ENCODE assay signal across 13 cellular contexts in genomic region chr17:63626551-63627228, GRCh38. TPM values are rescaled to one million over a fixed set of nuclear protein-coding genes. Genes with fewer than 3 reads are reported as not detected.
DNase-seq lines count a peak whose midpoint lies in the region; ATAC-seq and TF ChIP-seq lines count a peak whose summit lies in the region.
"Had no signal": no experiment of that assay in that cellular context is flagged by ENCODE, and none has a peak within 500 bp of the region (broad histone marks: within the 10 kb centered on the region; RNA-seq: fewer than 3 reads in every experiment).

No MANE protein-coding gene starts in this region.

- no peaks in the 10 kb centered on the region for H3K27me3 Mint-ChIP-seq in dendritic cell treated with granulocyte-macrophage colony-stimulating factor and Interleukin-4, amounts not matched to agents 40 ng/mL and 50 ng/mL, for 4 days
- H3K27me3 Mint-ChIP-seq in naive thymus-derived CD4-positive, alpha-beta T cell = no peaks in the 10 kb centered on the region
- no peaks in the 10 kb centered on the region for H3K27me3 Mint-ChIP-seq in natural killer cell (ENCODE audit: low read depth in 2 of 2)
- H3K27me3 Mint-ChIP-seq: stimulated activated naive CD8-positive, alpha-beta T cell treated with anti-CD3 and anti-CD28 coated beads, Interleukin-15, amount 100 ng/mL, for 72 hours had no signal

- POLR2A ChIA-PET in naive thymus-derived CD4-positive, alpha-beta T cell (lab: Charles Lee) = interaction anchor here (0.6 to 8.7 kb wide), 5 partner anchors 9 to 146 kb away, joined by 3 to 99 read pairs (median 3); partner anchors contain the start of gene CCDC47

- CTCF ChIA-PET in naive thymus-derived CD4-positive, alpha-beta T cell (lab: Charles Lee) = interaction anchor here (0.5 to 1.3 kb wide), 4 partner anchors 15 to 84 kb away, joined by 3 to 8 read pairs (median 4); no protein-coding TSS in a partner anchor

- peak overlapping the region; percentile 36 for H3K27ac Mint-ChIP-seq in dendritic cell treated with granulocyte-macrophage colony-stimulating factor and Interleukin-4, amounts not matched to agents 40 ng/mL and 50 ng/mL, for 4 days
- H3K27ac Mint-ChIP-seq in naive thymus-derived CD4-positive, alpha-beta T cell = peak overlapping the region in 1 of 9 donors; percentile 29
- H3K27ac Mint-ChIP-seq in natural killer cell = no peak overlapping the region
- H3K27ac Mint-ChIP-seq: stimulated activated naive CD8-positive, alpha-beta T cell treated with anti-CD3 and anti-CD28 coated beads, Interleukin-15, amount 100 ng/mL, for 72 hours had no signal

- H3K9me3 ChIP-seq in BLaER1 = no peaks in the 10 kb centered on the region
- H3K9me3 ChIP-seq in naive thymus-derived CD4-positive, alpha-beta T cell (ENCODE audit: control insufficient read depth in 2 of 3, low read length in 3 of 3) = no peaks in the 10 kb centered on the region
- no peaks in the 10 kb centered on the region for H3K9me3 ChIP-seq in MG63
- H3K9me3 ChIP-seq: ovary had no signal

- H3K36me3 ChIP-seq in BLaER1 (peaks cover 5% of the 10 kb centered on the region; the same call in 1 of the 2 replicates), MG63 (no peaks in the 10 kb centered on the region)
- peaks cover 0 to 7% (median 0%) of the 10 kb centered on the region in 3 experiments for H3K36me3 ChIP-seq in naive thymus-derived CD4-positive, alpha-beta T cell (ENCODE audit: control insufficient read depth in 2 of 3, insufficient read depth in 3 of 3, low read length in 3 of 3)
- H3K36me3 ChIP-seq: ovary had no signal

- no peaks in the 10 kb centered on the region for H3K27me3 ChIP-seq in BLaER1
- no peaks in the 10 kb centered on the region for H3K27me3 ChIP-seq in naive thymus-derived CD4-positive, alpha-beta T cell (ENCODE audit: control insufficient read depth in 2 of 2, insufficient read depth in 2 of 2, low read length in 2 of 2)
- H3K27me3 ChIP-seq in MG63 = no peaks in the 10 kb centered on the region
- H3K27me3 ChIP-seq: ovary had no signal

- no peak for ATAC-seq in naive thymus-derived CD4-positive, alpha-beta T cell
- ATAC-seq in natural killer cell = no peak
- ATAC-seq: left ventricle myocardium superior; stimulated activated naive CD8-positive, alpha-beta T cell treated with anti-CD3 and anti-CD28 coated beads, Interleukin-15, amount 100 ng/mL, for 72 hours had no signal

- peak overlapping the region; percentile 4; the same call in 1 of the 2 replicates for H3K4me2 ChIP-seq in BLaER1

- H4K20me1 ChIP-seq in BLaER1 = peaks cover 92% of the 10 kb centered on the region

- peaks cover 39% of the 10 kb centered on the region for H3K4me1 ChIP-seq in BLaER1
- H3K4me1 ChIP-seq in naive thymus-derived CD4-positive, alpha-beta T cell (ENCODE audit: control insufficient read depth in 2 of 2, insufficient read depth in 2 of 2, low read length in 2 of 2) = peaks cover 17 to 33% of the 10 kb centered on the region in 2 donors

- H3K9me3 Mint-ChIP-seq in dendritic cell treated with granulocyte-macrophage colony-stimulating factor and Interleukin-4, amounts not matched to agents 40 ng/mL and 50 ng/mL, for 4 days = no peaks in the 10 kb centered on the region
- H3K9me3 Mint-ChIP-seq in naive thymus-derived CD4-positive, alpha-beta T cell = no peaks in the 10 kb centered on the region
- no peaks in the 10 kb centered on the region for H3K9me3 Mint-ChIP-seq in natural killer cell
- H3K9me3 Mint-ChIP-seq: stimulated activated naive CD8-positive, alpha-beta T cell treated with anti-CD3 and anti-CD28 coated beads, Interleukin-15, amount 100 ng/mL, for 72 hours had no signal

- TF ChIP-seq CTCF in natural killer cell (IDR thresholded peaks at IDR 0.05) = no peak

- H3K4me1 Mint-ChIP-seq in dendritic cell treated with granulocyte-macrophage colony-stimulating factor and Interleukin-4, amounts not matched to agents 40 ng/mL and 50 ng/mL, for 4 days (ENCODE audit: low read depth) = peaks cover 50% of the 10 kb centered on the region
- peaks cover 35 to 76% (median 57%) of the 10 kb centered on the region in 7 donors for H3K4me1 Mint-ChIP-seq in naive thymus-derived CD4-positive, alpha-beta T cell
- H3K4me1 Mint-ChIP-seq in natural killer cell = peaks cover 45 to 49% of the 10 kb centered on the region in 2 donors

- peak; percentile 9 for DNase-seq in M059J (ENCODE audit: low read depth)
- no peak for DNase-seq in naive thymus-derived CD4-positive, alpha-beta T cell
- no peak for DNase-seq in MG63
- no peak for DNase-seq in NCI-H446 treated with DMSO at 0.1 percent for 48 hours (lab: John Stamatoyannopoulos, UW)
- no peak for DNase-seq in natural killer cell
- no peak for DNase-seq in stimulated activated CD8-positive, alpha-beta memory T cell treated with anti-CD3 and anti-CD28 coated beads, Interleukin-4, amount 100 ng/mL, for 48 hours
- DNase-seq: activated naive CD4-positive, alpha-beta T cell treated with anti-CD3 and anti-CD28 coated beads, Interleukin-2, amount 50 U/mL, for 16 hours; left ventricle myocardium superior; ovary; stimulated activated naive CD8-positive, alpha-beta T cell treated with anti-CD3 and anti-CD28 coated beads, Interleukin-15, amount 100 ng/mL, for 72 hours; T-helper 2 cell had no signal

- no peak overlapping the region for H3K4me3 ChIP-seq in BLaER1
- H3K4me3 ChIP-seq in naive thymus-derived CD4-positive, alpha-beta T cell (ENCODE audit: low read length) = no peak overlapping the region
- H3K4me3 ChIP-seq in MG63 = no peak overlapping the region
- H3K4me3 ChIP-seq: ovary had no signal

- intact Hi-C loops in dendritic cell treated with granulocyte-macrophage colony-stimulating factor and Interleukin-4, amounts not matched to agents 40 ng/mL and 50 ng/mL, for 4 days (cut with micrococcal nuclease) = no loop called here
- intact Hi-C loops in naive thymus-derived CD4-positive, alpha-beta T cell (cut with micrococcal nuclease) = loop anchor here in 1 of 2 donors (10.0 kb wide), 1 partner anchor 518 kb away; no protein-coding TSS in a partner anchor
- intact Hi-C loops in natural killer cell (cut with micrococcal nuclease) = no loop called here

- H3K27ac ChIP-seq in BLaER1 = no peak overlapping the region
- no peak overlapping the region for H3K27ac ChIP-seq in naive thymus-derived CD4-positive, alpha-beta T cell (ENCODE audit: low read depth, low read length)
- H3K27ac ChIP-seq: ovary had no signal

- H3K9ac ChIP-seq in BLaER1 = no peak overlapping the region

- peak overlapping the region; percentile 8 for H3K4me3 Mint-ChIP-seq in dendritic cell treated with granulocyte-macrophage colony-stimulating factor and Interleukin-4, amounts not matched to agents 40 ng/mL and 50 ng/mL, for 4 days
- H3K4me3 Mint-ChIP-seq in naive thymus-derived CD4-positive, alpha-beta T cell = peak overlapping the region in 6 of 10 donors; percentile 2 to 49 (median 26)
- H3K4me3 Mint-ChIP-seq in natural killer cell = no peak overlapping the region
- H3K4me3 Mint-ChIP-seq: stimulated activated naive CD8-positive, alpha-beta T cell treated with anti-CD3 and anti-CD28 coated beads, Interleukin-15, amount 100 ng/mL, for 72 hours had no signal

- peaks cover 15% of the 10 kb centered on the region for H3K36me3 Mint-ChIP-seq in dendritic cell treated with granulocyte-macrophage colony-stimulating factor and Interleukin-4, amounts not matched to agents 40 ng/mL and 50 ng/mL, for 4 days (ENCODE audit: low read depth)
- H3K36me3 Mint-ChIP-seq in naive thymus-derived CD4-positive, alpha-beta T cell = no peaks in the 10 kb centered on the region
- H3K36me3 Mint-ChIP-seq in natural killer cell = no peaks in the 10 kb centered on the region

RNA-seq across cellular contexts. Expression of gene MAP3K3, which starts 4.5 kb away (rescaled TPM):
- 15.8 and 24.0 TPM in 2 replicates for total RNA-seq in M059J (2014; rRNA removed; shearing (Covaris generic))
- 100 to 1,000 TPM in 1 of 5 experiments, 10 to 100 TPM in 4; 37.5 to 105 (median 85.5) TPM for total RNA-seq in naive thymus-derived CD4-positive, alpha-beta T cell
- 10 to 100 TPM; 29.4 to 45.2 TPM for polyA plus RNA-seq in naive thymus-derived CD4-positive, alpha-beta T cell
- 10.2 and 12.9 TPM in 2 replicates for total RNA-seq in MG63 (2014; rRNA removed; shearing (Covaris generic); ENCODE audit: low replicate concordance)
- total RNA-seq in natural killer cell = 10 to 100 TPM; 82.0 to 89.2 (median 88.5) TPM

RNA-seq across cellular contexts. Expression of gene TACO1, which starts 26.0 kb away (rescaled TPM):
- total RNA-seq in M059J (2014; rRNA removed; shearing (Covaris generic)) = 19.6 and 26.7 TPM in 2 replicates
- 10 to 100 TPM; 11.1 to 20.3 (median 15.2) TPM for total RNA-seq in naive thymus-derived CD4-positive, alpha-beta T cell
- polyA plus RNA-seq in naive thymus-derived CD4-positive, alpha-beta T cell = 10 to 100 TPM; 20.4 to 21.2 TPM
- 22.2 and 42.3 TPM in 2 replicates for total RNA-seq in MG63 (2014; rRNA removed; shearing (Covaris generic); ENCODE audit: low replicate concordance)
- 10 to 100 TPM in 1 of 3 donors, 1 to 10 TPM in 2; 7.1 to 10.9 (median 9.2) TPM for total RNA-seq in natural killer cell
